In genomic region chr3:174208161-174208560, GRCh38 we compare ENCODE assay signal across 14 cellular contexts.
"Had no signal": no experiment of that assay in that cellular context is flagged by ENCODE, and none has a peak within 500 bp of the region (broad histone marks: within the 10 kb centered on the region; RNA-seq: fewer than 3 reads in every experiment).

No MANE protein-coding gene starts in this region.

- DNase-seq: activated CD4-positive, alpha-beta T cell treated with anti-CD3 and anti-CD28 coated beads for 1 hour; activated CD4-positive, alpha-beta T cell treated with anti-CD3 and anti-CD28 coated beads, Interleukin-2, amount 50 U/mL, for 1 hour; activated gamma-delta T cell treated with Interleukin-2 at 50 U/mL for 16 hours; activated T-cell treated with anti-CD3 and anti-CD28 coated beads, Interleukin-2, amount 50 U/mL, for 1 hour; anterior cingulate cortex; body of pancreas; heart left ventricle; islet precursor cell; left colon; ovary; spleen; stimulated activated CD4-positive, alpha-beta T cell treated with anti-CD3 and anti-CD28 coated beads, Interleukin-4, amount 100 ng/mL, for 24 hours; stimulated activated naive CD4-positive, alpha-beta T cell treated with Interleukin-2 at 50 U/mL for 16 hours; upper lobe of left lung had no signal
